ENCODE assay signal across 9 cellular contexts in the genomic region with DNA sequence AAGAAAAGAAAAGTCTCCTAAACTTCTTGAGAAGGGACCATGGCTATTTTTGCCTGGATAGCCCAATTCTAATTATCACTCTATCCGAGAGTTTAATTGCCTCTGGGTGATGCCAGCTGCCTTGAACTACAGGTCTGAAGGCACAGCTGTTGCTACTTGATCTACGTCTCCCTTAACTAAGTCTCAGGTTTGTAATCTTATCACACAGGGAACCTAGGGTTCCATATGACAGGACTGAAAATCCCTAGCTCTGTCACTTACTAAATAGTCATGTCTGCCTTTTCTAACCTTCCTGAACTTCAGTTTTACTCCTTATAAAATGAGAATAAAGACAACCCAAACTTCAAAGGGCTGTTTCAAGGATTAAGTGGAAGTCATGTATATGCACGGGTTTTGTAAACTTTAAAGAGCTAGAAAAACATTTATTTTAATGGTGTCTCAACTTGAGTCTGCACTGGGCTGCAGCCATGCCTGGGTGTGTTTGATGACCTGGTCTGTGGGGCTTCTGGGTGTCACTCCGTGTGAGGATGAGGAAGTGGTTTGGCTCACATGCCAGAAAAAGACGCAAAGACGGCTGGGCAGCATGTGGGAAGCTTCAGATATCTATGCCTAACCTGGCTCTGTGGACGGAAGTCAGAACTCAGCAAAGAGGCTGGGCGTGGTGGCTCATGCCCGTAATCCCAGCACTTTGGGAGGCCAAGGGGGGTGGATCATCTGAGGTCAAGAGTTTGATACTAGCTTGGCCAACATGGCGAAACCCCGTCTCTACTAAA.
DNase-seq lines count a peak whose midpoint lies in the region; ATAC-seq and TF ChIP-seq lines count a peak whose summit lies in the region.
"Had no signal": no experiment of that assay in that cellular context is flagged by ENCODE, and none has a peak within 500 bp of the region (broad histone marks: within the 10 kb centered on the region; RNA-seq: fewer than 3 reads in every experiment).

No MANE protein-coding gene starts in this region.

- ATAC-seq in GM18867 (IDR thresholded peaks at IDR 0.05; ENCODE audit: unreplicated experiment) (peak; percentile 85), HG02678 (IDR thresholded peaks at IDR 0.05; ENCODE audit: unreplicated experiment) (peak; percentile 73)

- H3K4me1 ChIP-seq in sigmoid colon = peaks cover 0 to 42% (median 35%) of the 10 kb centered on the region in 4 donors
- H3K4me1 ChIP-seq in vagina = no peaks in the 10 kb centered on the region

- H3K27me3 ChIP-seq in sigmoid colon (no peaks in the 10 kb centered on the region), H7 (ENCODE audit: control insufficient read depth, insufficient read depth, low read length) (no peaks in the 10 kb centered on the region), vagina (no peaks in the 10 kb centered on the region)
- H3K27me3 ChIP-seq: SJSA1 had no signal

- H3K9me3 ChIP-seq in sigmoid colon (no peaks in the 10 kb centered on the region), vagina (no peaks in the 10 kb centered on the region)
- H3K9me3 ChIP-seq: SJSA1 had no signal

- peak; percentile 79 for DNase-seq in NCI-H82 treated with DMSO at 0.1 percent for 48 hours (lab: John Stamatoyannopoulos, UW; ENCODE audit: unreplicated experiment)
- no peak for DNase-seq in chondrocyte (ENCODE audit: low spot score)
- DNase-seq in sigmoid colon = peak; percentile 76
- no peak for DNase-seq in NCI-H2029 (lab: John Stamatoyannopoulos, UW)
- DNase-seq in H7 = no peak
- no peak for DNase-seq in vagina (ENCODE audit: extremely low spot score in 2 of 2)

- H3K36me3 Mint-ChIP-seq in chondrocyte (ENCODE audit: low read depth) = no peaks in the 10 kb centered on the region

- no peaks in the 10 kb centered on the region for H3K27me3 Mint-ChIP-seq in chondrocyte (ENCODE audit: low read depth)

- no peak overlapping the region for H3K4me3 Mint-ChIP-seq in chondrocyte (ENCODE audit: unreplicated experiment)

- intact Hi-C loops in sigmoid colon (cut with DNase I) = no loop called here
- intact Hi-C loops in vagina (cut with DNase I) = no loop called here

- TF ChIP-seq CTCF in chondrocyte (IDR thresholded peaks at IDR 0.05) (no peak), sigmoid colon (IDR thresholded peaks at IDR 0.05) (no peak), vagina (IDR thresholded peaks at IDR 0.05) (no peak)

- peaks cover 8% of the 10 kb centered on the region for H3K4me1 Mint-ChIP-seq in chondrocyte (ENCODE audit: low read depth)

- H3K9me3 Mint-ChIP-seq in chondrocyte (ENCODE audit: low read depth) = no peaks in the 10 kb centered on the region

- no peaks in the 10 kb centered on the region for H3K36me3 ChIP-seq in sigmoid colon
- H3K36me3 ChIP-seq in H7 (replicated peaks; ENCODE audit: control insufficient read depth, insufficient read depth, low read length) = no peaks in the 10 kb centered on the region
- H3K36me3 ChIP-seq in vagina = no peaks in the 10 kb centered on the region
- H3K36me3 ChIP-seq: SJSA1 had no signal

- TF ChIP-seq POLR2A in sigmoid colon (IDR thresholded peaks at IDR 0.05) (no peak), vagina (IDR thresholded peaks at IDR 0.05) (no peak)

- TF ChIP-seq EP300 in sigmoid colon (IDR thresholded peaks at IDR 0.05) = no peak

- H3K27ac ChIP-seq in sigmoid colon (no peak overlapping the region), vagina (no peak overlapping the region)
- H3K27ac ChIP-seq: SJSA1 had no signal

- no peak overlapping the region for H3K4me3 ChIP-seq in sigmoid colon
- no peak overlapping the region for H3K4me3 ChIP-seq in H7 (ENCODE audit: insufficient read depth, low read depth, low read length)
- H3K4me3 ChIP-seq in vagina = no peak overlapping the region
- H3K4me3 ChIP-seq: SJSA1 had no signal

- WGBS in sigmoid colon, 2 donors = 50 to 68% methylated on average over 11 of the region's 11 CpGs

- peak overlapping the region; percentile 17 for H3K27ac Mint-ChIP-seq in chondrocyte (ENCODE audit: unreplicated experiment)

Comparison
In these comparisons a context has a peak if more than half of its experiments do, and no peak if none do; other contexts are left out.
1. DNase-seq: peak in NCI-H82 treated with DMSO at 0.1 percent for 48 hours (single experiment) and sigmoid colon (single experiment); none in chondrocyte (single experiment), NCI-H2029 (single experiment), H7 (single experiment) and vagina (0 of 2).